ENCODE assay signal across 24 cellular contexts in genomic region chr12:122491991-122492390, GRCh38.
"Had no signal": no experiment of that assay in that cellular context is flagged by ENCODE, and none has a peak within 500 bp of the region (broad histone marks: within the 10 kb centered on the region; RNA-seq: fewer than 3 reads in every experiment).

No MANE protein-coding gene starts in this region.

- DNase-seq: activated B cell treated with CpG ODN at 0.5 μM for 24 hours; activated CD4-positive, alpha-beta T cell treated with anti-CD3 and anti-CD28 coated beads for 36 hours; activated CD4-positive, alpha-beta T cell treated with anti-CD3 and anti-CD28 coated beads, Interleukin-2, amount 50 U/mL, for 48 hours; activated CD8-positive, alpha-beta memory T cell treated with anti-CD3 and anti-CD28 coated beads, Interleukin-2, amount 50 U/mL, for 48 hours; activated gamma-delta T cell treated with Interleukin-2 at 50 U/mL for 16 hours; adrenal gland; cerebellar nuclear complex; cortex of kidney; heart right ventricle; lower lobe of right lung; naive B cell; psoas muscle; stimulated activated CD4-positive, alpha-beta T cell treated with anti-CD3 and anti-CD28 coated beads, Interleukin-12 subunit alpha, Interleukin-12 subunit beta, amount 100 ng/mL, for 4 hours; stimulated activated CD4-positive, alpha-beta T cell treated with anti-CD3 and anti-CD28 coated beads, Interleukin-4, amount 100 ng/mL, for 4 hours; stimulated activated naive CD8-positive, alpha-beta T cell treated with anti-CD3 and anti-CD28 coated beads, Interleukin-15, Interleukin-2, amounts not matched to agents 100 U/mL and 50 U/mL, for 24 hours; T1000 had no signal

- H3K4me1 ChIP-seq: adrenal gland, ascending aorta, neural progenitor cell, right atrium auricular region had no signal

- H3K27ac Mint-ChIP-seq: activated B cell treated with CpG ODN at 0.5 μM for 24 hours; activated CD4-positive, alpha-beta T cell treated with anti-CD3 and anti-CD28 coated beads for 36 hours; activated naive CD8-positive, alpha-beta T cell; activated T-helper 1 cell treated with anti-CD3 and anti-CD28 coated beads, Interleukin-12 subunit alpha, Interleukin-12 subunit beta, Interleukin-2, Interleukin-4 antibody, amounts not matched to agents 30 ng/mL and 10 ng/mL and 1 ng/mL, durations not matched to agents 14 hours and 24 hours and 36 hours; naive B cell; neural progenitor cell; T-helper 1 cell treated with Interleukin-12 subunit alpha and Interleukin-12 subunit beta and Interleukin-4 antibody, amounts not matched to agents 30 μg/mL and 1 μg/mL, for 36 hours had no signal

- H3K27ac ChIP-seq: adrenal gland, ascending aorta, epithelial cell of prostate, heart right ventricle, lower lobe of right lung, neural progenitor cell, psoas muscle, right atrium auricular region had no signal

- H2AFZ ChIP-seq: neural progenitor cell had no signal

- H3K27me3 Mint-ChIP-seq: activated B cell treated with CpG ODN at 0.5 μM for 24 hours; activated CD4-positive, alpha-beta T cell treated with anti-CD3 and anti-CD28 coated beads for 36 hours; activated naive CD8-positive, alpha-beta T cell; naive B cell had no signal

- H3K9ac ChIP-seq: neural progenitor cell had no signal

- H3K4me3 ChIP-seq: adrenal gland, ascending aorta, heart right ventricle, lower lobe of right lung, neural progenitor cell, psoas muscle, right atrium auricular region had no signal

- H3K9me3 ChIP-seq: adrenal gland, ascending aorta, heart right ventricle, lower lobe of right lung, psoas muscle, right atrium auricular region had no signal

- H3K9me3 Mint-ChIP-seq: activated B cell treated with CpG ODN at 0.5 μM for 24 hours; activated T-helper 1 cell treated with anti-CD3 and anti-CD28 coated beads, Interleukin-12 subunit alpha, Interleukin-12 subunit beta, Interleukin-2, Interleukin-4 antibody, amounts not matched to agents 30 ng/mL and 10 ng/mL and 1 ng/mL, durations not matched to agents 14 hours and 24 hours and 36 hours; naive B cell; neural progenitor cell; T-helper 1 cell treated with Interleukin-12 subunit alpha and Interleukin-12 subunit beta and Interleukin-4 antibody, amounts not matched to agents 30 μg/mL and 1 μg/mL, for 36 hours had no signal

- H3K27me3 ChIP-seq: adrenal gland, ascending aorta, heart right ventricle, neural progenitor cell, right atrium auricular region had no signal

- H3K4me2 ChIP-seq: neural progenitor cell had no signal

- ATAC-seq: activated CD4-positive, alpha-beta T cell treated with anti-CD3 and anti-CD28 coated beads for 36 hours; heart right ventricle; left lobe of liver; lower lobe of right lung; stimulated activated naive CD8-positive, alpha-beta T cell treated with anti-CD3 and anti-CD28 coated beads, Interleukin-15, Interleukin-2, amounts not matched to agents 100 U/mL and 50 U/mL, for 24 hours had no signal

- H3K4me3 Mint-ChIP-seq: activated B cell treated with CpG ODN at 0.5 μM for 24 hours; activated CD4-positive, alpha-beta T cell treated with anti-CD3 and anti-CD28 coated beads for 36 hours; activated naive CD8-positive, alpha-beta T cell; activated T-helper 1 cell treated with anti-CD3 and anti-CD28 coated beads, Interleukin-12 subunit alpha, Interleukin-12 subunit beta, Interleukin-2, Interleukin-4 antibody, amounts not matched to agents 30 ng/mL and 10 ng/mL and 1 ng/mL, durations not matched to agents 14 hours and 24 hours and 36 hours; naive B cell; neural progenitor cell; T-helper 1 cell treated with Interleukin-12 subunit alpha and Interleukin-12 subunit beta and Interleukin-4 antibody, amounts not matched to agents 30 μg/mL and 1 μg/mL, for 36 hours had no signal
